ENCODE assay signal across 1 cellular context in genomic region chr15:64093627-64094417, GRCh38.
TF ChIP-seq lines count a peak whose summit lies in the region.

A gene with protein sequence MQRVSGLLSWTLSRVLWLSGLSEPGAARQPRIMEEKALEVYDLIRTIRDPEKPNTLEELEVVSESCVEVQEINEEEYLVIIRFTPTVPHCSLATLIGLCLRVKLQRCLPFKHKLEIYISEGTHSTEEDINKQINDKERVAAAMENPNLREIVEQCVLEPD (minus strand): TSS chr15:64093838. CDS start chr15:64093768, 70 bp downstream.

TF ChIP-seq in HepG2, 621 proteins besides CTCF, POLR2A, EP300 and RAD21 (continued from another document):
- TF ChIP-seq, protein P1, sequence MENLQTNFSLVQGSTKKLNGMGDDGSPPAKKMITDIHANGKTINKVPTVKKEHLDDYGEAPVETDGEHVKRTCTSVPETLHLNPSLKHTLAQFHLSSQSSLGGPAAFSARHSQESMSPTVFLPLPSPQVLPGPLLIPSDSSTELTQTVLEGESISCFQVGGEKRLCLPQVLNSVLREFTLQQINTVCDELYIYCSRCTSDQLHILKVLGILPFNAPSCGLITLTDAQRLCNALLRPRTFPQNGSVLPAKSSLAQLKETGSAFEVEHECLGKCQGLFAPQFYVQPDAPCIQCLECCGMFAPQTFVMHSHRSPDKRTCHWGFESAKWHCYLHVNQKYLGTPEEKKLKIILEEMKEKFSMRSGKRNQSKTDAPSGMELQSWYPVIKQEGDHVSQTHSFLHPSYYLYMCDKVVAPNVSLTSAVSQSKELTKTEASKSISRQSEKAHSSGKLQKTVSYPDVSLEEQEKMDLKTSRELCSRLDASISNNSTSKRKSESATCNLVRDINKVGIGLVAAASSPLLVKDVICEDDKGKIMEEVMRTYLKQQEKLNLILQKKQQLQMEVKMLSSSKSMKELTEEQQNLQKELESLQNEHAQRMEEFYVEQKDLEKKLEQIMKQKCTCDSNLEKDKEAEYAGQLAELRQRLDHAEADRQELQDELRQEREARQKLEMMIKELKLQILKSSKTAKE (CRISPR knock-in tag; IDR thresholded peaks at IDR 0.05; ENCODE audit: borderline replicate concordance) = no peak
- 0 out of 2 replicates have a peak, but pooled peaks have one; percentile 30 for TF ChIP-seq LBX2 (CRISPR knock-in tag; IDR thresholded peaks at IDR 0.05; ENCODE audit: borderline replicate concordance)
- peak; percentile 93 for TF ChIP-seq ELF4 (CRISPR knock-in tag; IDR thresholded peaks at IDR 0.05; ENCODE audit: borderline replicate concordance)
- no peak for TF ChIP-seq TSC22D2 (CRISPR knock-in tag; IDR thresholded peaks at IDR 0.05; ENCODE audit: borderline replicate concordance)
- no peak for TF ChIP-seq JUNB (CRISPR knock-in tag; IDR thresholded peaks at IDR 0.05; ENCODE audit: borderline replicate concordance)
- TF ChIP-seq ZNF138 (CRISPR knock-in tag; IDR thresholded peaks at IDR 0.05; ENCODE audit: low read depth) = no peak
- no peak; the same call in 1 of the 2 replicates for TF ChIP-seq TAF1 (CRISPR knock-in tag; IDR thresholded peaks at IDR 0.05)
- no peak for TF ChIP-seq HNF4G (IDR thresholded peaks at IDR 0.05; ENCODE audit: borderline replicate concordance, low read depth, low read length)
- TF ChIP-seq HNF4G (CRISPR knock-in tag; IDR thresholded peaks at IDR 0.05; ENCODE audit: borderline replicate concordance, low read depth) = no peak
- TF ChIP-seq ZNF234 (CRISPR knock-in tag; conservative IDR thresholded peaks at IDR 0.05) = no peak
- peak; percentile 26; the same call in 1 of the 2 replicates for TF ChIP-seq FOXA3 (CRISPR knock-in tag; IDR thresholded peaks at IDR 0.05)
- no peak for TF ChIP-seq ZNF20 (CRISPR knock-in tag; IDR thresholded peaks at IDR 0.05)
- TF ChIP-seq, protein P2, sequence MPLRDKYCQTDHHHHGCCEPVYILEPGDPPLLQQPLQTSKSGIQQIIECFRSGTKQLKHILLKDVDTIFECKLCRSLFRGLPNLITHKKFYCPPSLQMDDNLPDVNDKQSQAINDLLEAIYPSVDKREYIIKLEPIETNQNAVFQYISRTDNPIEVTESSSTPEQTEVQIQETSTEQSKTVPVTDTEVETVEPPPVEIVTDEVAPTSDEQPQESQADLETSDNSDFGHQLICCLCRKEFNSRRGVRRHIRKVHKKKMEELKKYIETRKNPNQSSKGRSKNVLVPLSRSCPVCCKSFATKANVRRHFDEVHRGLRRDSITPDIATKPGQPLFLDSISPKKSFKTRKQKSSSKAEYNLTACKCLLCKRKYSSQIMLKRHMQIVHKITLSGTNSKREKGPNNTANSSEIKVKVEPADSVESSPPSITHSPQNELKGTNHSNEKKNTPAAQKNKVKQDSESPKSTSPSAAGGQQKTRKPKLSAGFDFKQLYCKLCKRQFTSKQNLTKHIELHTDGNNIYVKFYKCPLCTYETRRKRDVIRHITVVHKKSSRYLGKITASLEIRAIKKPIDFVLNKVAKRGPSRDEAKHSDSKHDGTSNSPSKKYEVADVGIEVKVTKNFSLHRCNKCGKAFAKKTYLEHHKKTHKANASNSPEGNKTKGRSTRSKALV (CRISPR knock-in tag; IDR thresholded peaks at IDR 0.05) = 0 out of 2 replicates have a peak, but pooled peaks have one; percentile 12
- peak; percentile 70; the same call in 1 of the 3 replicates for TF ChIP-seq MXI1 (IDR thresholded peaks at IDR 0.05; ENCODE audit: borderline replicate concordance, low read depth, low read length)
- TF ChIP-seq RELA (CRISPR knock-in tag; IDR thresholded peaks at IDR 0.05) = 0 out of 2 replicates have a peak, but pooled peaks have one; percentile 63
- no peak for TF ChIP-seq ZNF33B (CRISPR knock-in tag; IDR thresholded peaks at IDR 0.05)
- TF ChIP-seq NBN (conservative IDR thresholded peaks at IDR 0.05) = no peak
- peak; percentile 61 for TF ChIP-seq ZFY (CRISPR knock-in tag; IDR thresholded peaks at IDR 0.05)
- TF ChIP-seq ZNF589 (CRISPR knock-in tag; conservative IDR thresholded peaks at IDR 0.05) = peak; percentile 61; the same call in 1 of the 2 replicates
- no peak for TF ChIP-seq REST (IDR thresholded peaks at IDR 0.05; ENCODE audit: borderline replicate concordance in 1 of 2, low read depth in 1 of 2, low read length in 2 of 2)
- TF ChIP-seq FOXK2 (IDR thresholded peaks at IDR 0.05) = 0 out of 2 replicates have a peak, but pooled peaks have one; percentile 9
- no peak for TF ChIP-seq ZNF446 (CRISPR knock-in tag; IDR thresholded peaks at IDR 0.05)
- TF ChIP-seq PAF1 (CRISPR knock-in tag; IDR thresholded peaks at IDR 0.05) = no peak
- TF ChIP-seq PCBP2 (optimal IDR thresholded peaks at IDR 0.05; ENCODE audit: low read depth, low read length, poor library complexity, severe bottlenecking) = no peak
- peak; percentile 56 for TF ChIP-seq TEAD3 (CRISPR knock-in tag; optimal IDR thresholded peaks at IDR 0.05; ENCODE audit: borderline replicate concordance)
- no peak for TF ChIP-seq NR2F2 (IDR thresholded peaks at IDR 0.05; ENCODE audit: borderline replicate concordance, low read depth)
- TF ChIP-seq, protein P3, sequence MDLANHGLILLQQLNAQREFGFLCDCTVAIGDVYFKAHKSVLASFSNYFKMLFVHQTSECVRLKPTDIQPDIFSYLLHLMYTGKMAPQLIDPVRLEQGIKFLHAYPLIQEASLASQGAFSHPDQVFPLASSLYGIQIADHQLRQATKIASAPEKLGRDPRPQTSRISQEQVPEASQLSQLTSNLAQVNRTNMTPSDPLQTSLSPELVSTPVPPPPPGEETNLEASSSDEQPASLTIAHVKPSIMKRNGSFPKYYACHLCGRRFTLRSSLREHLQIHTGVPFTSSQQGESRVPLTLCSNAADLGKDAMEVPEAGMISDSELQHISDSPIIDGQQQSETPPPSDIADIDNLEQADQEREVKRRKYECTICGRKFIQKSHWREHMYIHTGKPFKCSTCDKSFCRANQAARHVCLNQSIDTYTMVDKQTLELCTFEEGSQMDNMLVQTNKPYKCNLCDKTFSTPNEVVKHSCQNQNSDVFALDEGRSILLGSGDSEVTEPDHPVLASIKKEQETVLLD (CRISPR knock-in tag; IDR thresholded peaks at IDR 0.05; ENCODE audit: low read depth) = no peak
- TF ChIP-seq, protein P4, sequence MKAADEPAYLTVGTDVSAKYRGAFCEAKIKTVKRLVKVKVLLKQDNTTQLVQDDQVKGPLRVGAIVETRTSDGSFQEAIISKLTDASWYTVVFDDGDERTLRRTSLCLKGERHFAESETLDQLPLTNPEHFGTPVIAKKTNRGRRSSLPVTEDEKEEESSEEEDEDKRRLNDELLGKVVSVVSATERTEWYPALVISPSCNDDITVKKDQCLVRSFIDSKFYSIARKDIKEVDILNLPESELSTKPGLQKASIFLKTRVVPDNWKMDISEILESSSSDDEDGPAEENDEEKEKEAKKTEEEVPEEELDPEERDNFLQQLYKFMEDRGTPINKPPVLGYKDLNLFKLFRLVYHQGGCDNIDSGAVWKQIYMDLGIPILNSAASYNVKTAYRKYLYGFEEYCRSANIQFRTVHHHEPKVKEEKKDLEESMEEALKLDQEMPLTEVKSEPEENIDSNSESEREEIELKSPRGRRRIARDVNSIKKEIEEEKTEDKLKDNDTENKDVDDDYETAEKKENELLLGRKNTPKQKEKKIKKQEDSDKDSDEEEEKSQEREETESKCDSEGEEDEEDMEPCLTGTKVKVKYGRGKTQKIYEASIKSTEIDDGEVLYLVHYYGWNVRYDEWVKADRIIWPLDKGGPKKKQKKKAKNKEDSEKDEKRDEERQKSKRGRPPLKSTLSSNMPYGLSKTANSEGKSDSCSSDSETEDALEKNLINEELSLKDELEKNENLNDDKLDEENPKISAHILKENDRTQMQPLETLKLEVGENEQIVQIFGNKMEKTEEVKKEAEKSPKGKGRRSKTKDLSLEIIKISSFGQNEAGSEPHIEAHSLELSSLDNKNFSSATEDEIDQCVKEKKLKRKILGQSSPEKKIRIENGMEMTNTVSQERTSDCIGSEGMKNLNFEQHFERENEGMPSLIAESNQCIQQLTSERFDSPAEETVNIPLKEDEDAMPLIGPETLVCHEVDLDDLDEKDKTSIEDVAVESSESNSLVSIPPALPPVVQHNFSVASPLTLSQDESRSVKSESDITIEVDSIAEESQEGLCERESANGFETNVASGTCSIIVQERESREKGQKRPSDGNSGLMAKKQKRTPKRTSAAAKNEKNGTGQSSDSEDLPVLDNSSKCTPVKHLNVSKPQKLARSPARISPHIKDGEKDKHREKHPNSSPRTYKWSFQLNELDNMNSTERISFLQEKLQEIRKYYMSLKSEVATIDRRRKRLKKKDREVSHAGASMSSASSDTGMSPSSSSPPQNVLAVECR (CRISPR knock-in tag; IDR thresholded peaks at IDR 0.05; ENCODE audit: borderline replicate concordance) = peak; percentile 36; the same call in 1 of the 2 replicates
